ENCODE assay signal across 16 cellular contexts in the genomic region with DNA sequence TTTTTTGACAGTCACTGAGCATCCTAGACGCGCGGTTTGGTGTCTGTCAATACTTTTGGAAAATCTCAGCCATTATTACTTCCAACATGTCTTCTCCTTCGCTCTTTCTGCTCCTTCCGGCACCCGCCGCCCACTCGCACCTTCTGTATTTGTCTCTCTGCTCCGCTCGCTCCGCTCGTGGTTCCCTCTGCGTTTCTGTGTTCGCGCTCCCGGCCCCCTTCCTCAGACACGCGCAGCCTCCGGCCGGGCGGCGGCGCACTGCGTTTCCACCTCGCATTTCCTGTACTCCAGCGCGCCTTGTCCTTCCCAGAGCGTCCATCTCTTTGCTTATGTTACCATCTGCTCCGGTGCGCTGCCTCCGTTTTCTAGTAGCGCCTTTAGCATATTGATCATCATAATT. TPM values are rescaled to one million over a fixed set of nuclear protein-coding genes. Genes with fewer than 3 reads are reported as not detected.
DNase-seq lines count a peak whose midpoint lies in the region; ATAC-seq and TF ChIP-seq lines count a peak whose summit lies in the region.
"Had no signal": no experiment of that assay in that cellular context is flagged by ENCODE, and none has a peak within 500 bp of the region (broad histone marks: within the 10 kb centered on the region; RNA-seq: fewer than 3 reads in every experiment).

No MANE protein-coding gene starts in this region.

- H3K9me3 Mint-ChIP-seq in stimulated activated effector memory CD8-positive, alpha-beta T cell treated with anti-CD3 and anti-CD28 coated beads, Interleukin-12 subunit alpha, Interleukin-12 subunit beta, amount 100 ng/mL, for 72 hours, result no peaks in the 10 kb centered on the region
- H3K9me3 Mint-ChIP-seq: neural crest cell had no signal

- peak; percentile 11 for TF ChIP-seq CTCF in fibroblast of villous mesenchyme (IDR thresholded peaks at IDR 0.05; ENCODE audit: insufficient read depth, low read depth, low read length)

- no peak for ATAC-seq in stimulated activated effector memory CD8-positive, alpha-beta T cell treated with anti-CD3 and anti-CD28 coated beads, Interleukin-12 subunit alpha, Interleukin-12 subunit beta, amount 100 ng/mL, for 72 hours
- ATAC-seq in HG03378 (IDR thresholded peaks at IDR 0.05; ENCODE audit: unreplicated experiment) (no peak), GM18868 (IDR thresholded peaks at IDR 0.05; ENCODE audit: unreplicated experiment) (no peak)
- ATAC-seq: heart left ventricle, left lung had no signal

- H3K27ac Mint-ChIP-seq in stimulated activated effector memory CD8-positive, alpha-beta T cell treated with anti-CD3 and anti-CD28 coated beads, Interleukin-12 subunit alpha, Interleukin-12 subunit beta, amount 100 ng/mL, for 72 hours, result no peak overlapping the region

- peak; percentile 69 for DNase-seq in activated CD8-positive, alpha-beta memory T cell treated with anti-CD3 and anti-CD28 coated beads for 24 hours
- DNase-seq in activated CD8-positive, alpha-beta memory T cell treated with anti-CD3 and anti-CD28 coated beads, Interleukin-2, amount 50 U/mL, for 48 hours, result no peak
- peak; percentile 39 for DNase-seq in activated T-cell treated with anti-CD3 and anti-CD28 coated beads, Interleukin-2, amount 50 U/mL, for 1 hour
- DNase-seq in fibroblast of villous mesenchyme (ENCODE audit: low read depth) (peak; percentile 18), NCI-H774 (lab: John Stamatoyannopoulos, UW) (no peak)
- DNase-seq in stimulated activated effector memory CD8-positive, alpha-beta T cell treated with anti-CD3 and anti-CD28 coated beads, Interleukin-12 subunit alpha, Interleukin-12 subunit beta, amount 100 ng/mL, for 72 hours (ENCODE audit: low spot score in 2 of 2), result no peak
- DNase-seq: ACHN, GM23248, NCI-H2171 treated with DMSO at 0.1 percent for 48 hours, SK-N-SH, uterus had no signal

- H3K4me3 Mint-ChIP-seq in stimulated activated effector memory CD8-positive, alpha-beta T cell treated with anti-CD3 and anti-CD28 coated beads, Interleukin-12 subunit alpha, Interleukin-12 subunit beta, amount 100 ng/mL, for 72 hours, result peak overlapping the region; percentile 42
- H3K4me3 Mint-ChIP-seq: neural crest cell had no signal

- H3K4me3 ChIP-seq in fibroblast of villous mesenchyme (ENCODE audit: low read depth, low read length), result peak overlapping the region; percentile 29
- H3K4me3 ChIP-seq: GM23248, left lung, uterus had no signal

- no peaks in the 10 kb centered on the region for H3K36me3 Mint-ChIP-seq in stimulated activated effector memory CD8-positive, alpha-beta T cell treated with anti-CD3 and anti-CD28 coated beads, Interleukin-12 subunit alpha, Interleukin-12 subunit beta, amount 100 ng/mL, for 72 hours

- H3K4me1 Mint-ChIP-seq in stimulated activated effector memory CD8-positive, alpha-beta T cell treated with anti-CD3 and anti-CD28 coated beads, Interleukin-12 subunit alpha, Interleukin-12 subunit beta, amount 100 ng/mL, for 72 hours, result no peaks in the 10 kb centered on the region
- H3K4me1 Mint-ChIP-seq: neural crest cell had no signal

RNA-seq across cellular contexts. Expression of gene PDE6B, which starts 21.1 kb away (rescaled TPM):
- total RNA-seq in fibroblast of villous mesenchyme, result under 0.01 TPM in 1 of 2 replicates, not detected in the other

RNA-seq across cellular contexts. Expression of gene ATP5ME, which starts 27.6 kb away (rescaled TPM):
- 72.5 and 106 TPM in 2 replicates for total RNA-seq in fibroblast of villous mesenchyme

RNA-seq across cellular contexts. Expression of gene MYL5, which starts 27.9 kb away (rescaled TPM):
- total RNA-seq in fibroblast of villous mesenchyme, result 9.1 and 14.2 TPM in 2 replicates

RNA-seq across cellular contexts. Expression of gene SLC49A3, which starts 42.5 kb away (rescaled TPM):
- total RNA-seq in fibroblast of villous mesenchyme, result 3.9 and 7.1 TPM in 2 replicates

RNA-seq across cellular contexts. Expression of gene PCGF3, which starts 59.2 kb away (rescaled TPM):
- 36.7 and 40.6 TPM in 2 replicates for total RNA-seq in fibroblast of villous mesenchyme

Comparison
In these comparisons a context has a peak if more than half of its experiments do, and no peak if none do; other contexts are left out.
1. DNase-seq: peak in activated CD8-positive, alpha-beta memory T cell treated with anti-CD3 and anti-CD28 coated beads for 24 hours (single experiment), activated T-cell treated with anti-CD3 and anti-CD28 coated beads, Interleukin-2, amount 50 U/mL, for 1 hour (single experiment) and fibroblast of villous mesenchyme (single experiment); none in activated CD8-positive, alpha-beta memory T cell treated with anti-CD3 and anti-CD28 coated beads, Interleukin-2, amount 50 U/mL, for 48 hours (single experiment), stimulated activated effector memory CD8-positive, alpha-beta T cell treated with anti-CD3 and anti-CD28 coated beads, Interleukin-12 subunit alpha, Interleukin-12 subunit beta, amount 100 ng/mL, for 72 hours (0 of 2) and NCI-H774 (single experiment).